Comparison of ENCODE assay signal across 1 cellular context in genomic region chr3:167614196-167614595, GRCh38. TPM values are rescaled to one million over a fixed set of nuclear protein-coding genes. Genes with fewer than 3 reads are reported as not detected.
"Had no signal": no experiment of that assay in that cellular context is flagged by ENCODE, and none has a peak within 500 bp of the region (broad histone marks: within the 10 kb centered on the region; RNA-seq: fewer than 3 reads in every experiment).

No MANE protein-coding gene starts in this region.

RNA-seq across cellular contexts. Expression of gene WDR49, which starts 39.5 kb away (rescaled TPM):
- total RNA-seq: G401 had no signal
